ENCODE assay signal across 13 cellular contexts in genomic region chr1:153553691-153554608, GRCh38. TPM values are rescaled to one million over a fixed set of nuclear protein-coding genes. Genes with fewer than 3 reads are reported as not detected.
DNase-seq lines count a peak whose midpoint lies in the region; ATAC-seq and TF ChIP-seq lines count a peak whose summit lies in the region.
"Had no signal": no experiment of that assay in that cellular context is flagged by ENCODE, and none has a peak within 500 bp of the region (broad histone marks: within the 10 kb centered on the region; RNA-seq: fewer than 3 reads in every experiment).

No MANE protein-coding gene starts in this region.

- H3K9me3 ChIP-seq in lower lobe of right lung (no peaks in the 10 kb centered on the region), suprapubic skin (no peaks in the 10 kb centered on the region)
- H3K9me3 ChIP-seq: SJSA1 had no signal

- H3K9me3 Mint-ChIP-seq in brain = peaks cover 0 to 5% (median 0%) of the 10 kb centered on the region in 5 experiments

- H3K36me3 Mint-ChIP-seq in brain = no peaks in the 10 kb centered on the region

- H3K36me3 ChIP-seq in lower lobe of right lung (no peaks in the 10 kb centered on the region), suprapubic skin (no peaks in the 10 kb centered on the region)
- H3K36me3 ChIP-seq: SJSA1 had no signal

- peaks cover 27% of the 10 kb centered on the region for H3K4me1 Mint-ChIP-seq in brain

- TF ChIP-seq EP300 in suprapubic skin (IDR thresholded peaks at IDR 0.05) = no peak

- no peak for ATAC-seq in lower lobe of right lung

- H3K4me3 Mint-ChIP-seq in brain = no peak overlapping the region

- H3K4me3 ChIP-seq in lower lobe of right lung (no peak overlapping the region), suprapubic skin (no peak overlapping the region)
- H3K4me3 ChIP-seq: SJSA1 had no signal

- peak; percentile 8 for DNase-seq in NCI-H1092 treated with DMSO at 0.1 percent for 48 hours (lab: John Stamatoyannopoulos, UW)
- no peak for DNase-seq in NCI-H1092 (lab: John Stamatoyannopoulos, UW)
- DNase-seq in lower lobe of right lung = no peak
- no peak for DNase-seq in suprapubic skin (ENCODE audit: low spot score in 2 of 2)
- no peak for DNase-seq in NCI-H1048 (lab: John Stamatoyannopoulos, UW)
- DNase-seq in activated gamma-delta T cell treated with Interleukin-2 at 50 U/mL for 16 hours = no peak
- DNase-seq in activated naive CD4-positive, alpha-beta T cell treated with Interleukin-2 at 50 U/mL for 16 hours = no peak
- DNase-seq: central memory CD4-positive, alpha-beta T cell; EL had no signal

- H3K27me3 ChIP-seq in lower lobe of right lung (ENCODE audit: low read depth) = no peaks in the 10 kb centered on the region
- no peaks in the 10 kb centered on the region for H3K27me3 ChIP-seq in suprapubic skin
- H3K27me3 ChIP-seq: SJSA1 had no signal

- no peak for TF ChIP-seq CTCF in brain (conservative IDR thresholded peaks at IDR 0.05)
- no peak for TF ChIP-seq CTCF in lower lobe of right lung (IDR thresholded peaks at IDR 0.05)
- no peak for TF ChIP-seq CTCF in suprapubic skin (IDR thresholded peaks at IDR 0.05)

- 26% methylated on average over 3 of the region's 3 CpGs for WGBS in suprapubic skin

- peaks cover 42% of the 10 kb centered on the region for H3K4me1 ChIP-seq in lower lobe of right lung
- peaks cover 57% of the 10 kb centered on the region for H3K4me1 ChIP-seq in suprapubic skin

- intact Hi-C loops in lower lobe of right lung (cut with DNase I) = no loop called here

- TF ChIP-seq POLR2A in suprapubic skin (IDR thresholded peaks at IDR 0.05) = no peak

- peak overlapping the region in 4 of 5 experiments; percentile 57 to 90 (median 74) for H3K27ac Mint-ChIP-seq in brain

- H3K27me3 Mint-ChIP-seq in brain = peaks cover 8% of the 10 kb centered on the region

- H3K27ac ChIP-seq in lower lobe of right lung = peak overlapping the region; percentile 47
- H3K27ac ChIP-seq in suprapubic skin = peak overlapping the region; percentile 25
- H3K27ac ChIP-seq: 22Rv1, HL-60, SJSA1 had no signal

RNA-seq across cellular contexts. Expression of gene S100A3, which starts 4.9 kb away (rescaled TPM):
- polyA plus RNA-seq in brain (ENCODE audit: insufficient read depth, low read depth, low replicate concordance) = 0.71 TPM
- total RNA-seq in lower lobe of right lung = 4.5 TPM
- total RNA-seq in suprapubic skin = 100 to 1,000 TPM in 1 of 4 donors, 10 to 100 TPM in 2, not detected in 1; 42.6 to 342 (median 88.0) TPM

RNA-seq across cellular contexts. Expression of gene S100A4, which starts 8.3 kb away (rescaled TPM):
- 8.1 TPM for polyA plus RNA-seq in brain (ENCODE audit: insufficient read depth, low read depth, low replicate concordance)
- 600 TPM for total RNA-seq in lower lobe of right lung
- total RNA-seq in suprapubic skin = 100 to 1,000 TPM in 3 of 4 donors, 10 to 100 TPM in 1; 89.3 to 229 (median 175) TPM

RNA-seq across cellular contexts. Expression of gene S100A2, which starts 11.7 kb away (rescaled TPM):
- polyA plus RNA-seq in brain (ENCODE audit: insufficient read depth, low read depth, low replicate concordance) = 1.5 TPM
- total RNA-seq in lower lobe of right lung (3.8 TPM), suprapubic skin (100 to 1,000 TPM; 127 to 519 (median 267) TPM)

RNA-seq across cellular contexts. Expression of gene S100A5, which starts 13.2 kb away (rescaled TPM):
- polyA plus RNA-seq in brain (ENCODE audit: insufficient read depth, low read depth, low replicate concordance) = not detected
- total RNA-seq in lower lobe of right lung (not detected), suprapubic skin (not detected)
- total RNA-seq: SJSA1 had no signal

RNA-seq across cellular contexts. Expression of gene S100A6, which starts 18.2 kb away (rescaled TPM):
- 341 TPM for polyA plus RNA-seq in brain (ENCODE audit: insufficient read depth, low read depth, low replicate concordance)
- 1,109 TPM for total RNA-seq in lower lobe of right lung
- 100 to 1,000 TPM; 135 to 264 (median 241) TPM for total RNA-seq in suprapubic skin

Comparison
In these comparisons a context has a peak if more than half of its experiments do, and no peak if none do; other contexts are left out.
1. RNA of gene S100A2, which starts 11.7 kb away (total RNA-seq): 127 to 519 TPM in suprapubic skin; 3.8 TPM in lower lobe of right lung (single experiment); every median in the first group is over 10 times any median in the second.